1 cellular context compared by ENCODE assay signal in the genomic region with DNA sequence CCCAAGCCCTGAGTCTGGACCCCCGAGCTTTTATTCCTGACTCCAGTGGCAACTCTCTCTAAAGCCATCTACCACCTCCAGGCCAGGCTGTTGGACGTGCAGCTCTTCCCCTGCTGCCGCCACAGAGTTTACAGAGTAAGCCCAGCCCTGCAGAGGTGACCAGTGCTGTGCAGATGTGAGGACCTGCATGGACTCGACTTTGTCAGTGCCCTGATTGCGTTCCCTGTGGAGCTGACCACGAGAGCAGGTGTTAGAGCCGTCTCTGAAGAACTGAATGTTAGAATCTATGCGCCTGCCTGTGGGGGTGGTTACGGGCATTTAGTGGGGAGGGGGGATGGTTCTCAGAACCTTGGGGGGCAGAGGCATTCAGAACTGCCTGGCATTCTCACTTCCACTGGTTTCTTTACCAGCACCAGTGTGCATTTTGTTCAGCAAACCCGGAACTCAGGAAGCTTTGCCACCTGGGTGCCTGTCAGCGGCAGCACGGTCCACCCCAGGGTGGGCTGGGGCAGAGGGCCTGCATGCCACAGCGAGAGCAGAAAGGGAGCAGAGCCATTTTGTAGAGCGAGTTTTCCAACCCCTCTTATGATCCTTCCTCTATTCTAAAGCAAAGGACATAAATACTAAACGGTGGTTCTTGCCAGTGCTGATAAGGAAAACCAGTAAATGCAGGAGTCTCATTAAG.
TF ChIP-seq lines count a peak whose summit lies in the region.

No MANE protein-coding gene starts in this region.

TF ChIP-seq in HEK293, 187 proteins besides CTCF, POLR2A, EP300 and RAD21 (continued from another document):
- TF ChIP-seq, protein P1, sequence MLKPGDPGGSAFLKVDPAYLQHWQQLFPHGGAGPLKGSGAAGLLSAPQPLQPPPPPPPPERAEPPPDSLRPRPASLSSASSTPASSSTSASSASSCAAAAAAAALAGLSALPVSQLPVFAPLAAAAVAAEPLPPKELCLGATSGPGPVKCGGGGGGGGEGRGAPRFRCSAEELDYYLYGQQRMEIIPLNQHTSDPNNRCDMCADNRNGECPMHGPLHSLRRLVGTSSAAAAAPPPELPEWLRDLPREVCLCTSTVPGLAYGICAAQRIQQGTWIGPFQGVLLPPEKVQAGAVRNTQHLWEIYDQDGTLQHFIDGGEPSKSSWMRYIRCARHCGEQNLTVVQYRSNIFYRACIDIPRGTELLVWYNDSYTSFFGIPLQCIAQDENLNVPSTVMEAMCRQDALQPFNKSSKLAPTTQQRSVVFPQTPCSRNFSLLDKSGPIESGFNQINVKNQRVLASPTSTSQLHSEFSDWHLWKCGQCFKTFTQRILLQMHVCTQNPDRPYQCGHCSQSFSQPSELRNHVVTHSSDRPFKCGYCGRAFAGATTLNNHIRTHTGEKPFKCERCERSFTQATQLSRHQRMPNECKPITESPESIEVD (tag by site-specific recombination; IDR thresholded peaks at IDR 0.05): peak; percentile 41; the same call in 1 of the 2 replicates
